Comparison of ENCODE assay signal across 8 cellular contexts in genomic region chr13:114019367-114019766, GRCh38.
DNase-seq lines count a peak whose midpoint lies in the region; ATAC-seq lines count a peak whose summit lies in the region.

No MANE protein-coding gene starts in this region.

- ATAC-seq in HG03139 (IDR thresholded peaks at IDR 0.05; ENCODE audit: unreplicated experiment) (no peak), HG02870 (IDR thresholded peaks at IDR 0.05; ENCODE audit: unreplicated experiment) (no peak), GM18867 (IDR thresholded peaks at IDR 0.05; ENCODE audit: unreplicated experiment) (no peak)

- no peaks in the 10 kb centered on the region for H3K27me3 Mint-ChIP-seq in activated T-cell treated with anti-CD3 and anti-CD28 coated beads, Interleukin-2, amount 50 U/mL, for 24 hours

- DNase-seq in EH (ENCODE audit: low read depth) (peak; percentile 25), OCI-M1 (lab: John Stamatoyannopoulos, UW) (peak; percentile 1), NCI-H2081 treated with DMSO at 0.1 percent for 48 hours (lab: John Stamatoyannopoulos, UW) (no peak)
- DNase-seq in activated T-cell treated with anti-CD3 and anti-CD28 coated beads, Interleukin-2, amount 50 U/mL, for 24 hours: peak; percentile 72
- peak; percentile 33 to 39 for DNase-seq in stimulated activated CD4-positive, alpha-beta T cell treated with anti-CD3 and anti-CD28 coated beads, Interleukin-15, amount 100 ng/mL, for 48 hours (ENCODE audit: low read depth in 2 of 2)

- H3K27ac Mint-ChIP-seq in activated T-cell treated with anti-CD3 and anti-CD28 coated beads, Interleukin-2, amount 50 U/mL, for 24 hours: peak overlapping the region; percentile 40

- no peaks in the 10 kb centered on the region for H3K9me3 Mint-ChIP-seq in activated T-cell treated with anti-CD3 and anti-CD28 coated beads, Interleukin-2, amount 50 U/mL, for 24 hours

- H3K4me1 Mint-ChIP-seq in activated T-cell treated with anti-CD3 and anti-CD28 coated beads, Interleukin-2, amount 50 U/mL, for 24 hours (ENCODE audit: low read depth): peaks cover 13% of the 10 kb centered on the region

- H3K36me3 Mint-ChIP-seq in activated T-cell treated with anti-CD3 and anti-CD28 coated beads, Interleukin-2, amount 50 U/mL, for 24 hours (ENCODE audit: low read depth): peaks cover 74% of the 10 kb centered on the region

- no peak overlapping the region for H3K4me3 Mint-ChIP-seq in activated T-cell treated with anti-CD3 and anti-CD28 coated beads, Interleukin-2, amount 50 U/mL, for 24 hours
